In genomic region chr15:52021128-52021671, GRCh38 we compare ENCODE assay signal across 8 cellular contexts. TPM values are rescaled to one million over a fixed set of nuclear protein-coding genes. Genes with fewer than 3 reads are reported as not detected.
A peak's percentile ranks its signal among the peaks of the same experiment; 100 is the strongest.
DNase-seq lines count a peak whose midpoint lies in the region; ATAC-seq, FAIRE-seq and TF ChIP-seq lines count a peak whose summit lies in the region.

No MANE protein-coding gene starts in this region.

- no TSS peak for BruUV-seq in HepG2 (replicated peaks; lab: Mats Ljungman, UMichigan)

- CTCF ChIA-PET in HepG2 (lab: Yijun Ruan, JAX; ENCODE audit: low intra/inter-chr PET ratio, low total read pairs), result no interaction called here

- peak in 1 of 2 experiments; percentile 48; a peak in 1 of 4 replicates for TF ChIP-seq POLR2A in HepG2 (IDR thresholded peaks at IDR 0.05; ENCODE audit: insufficient read depth in 1 of 2, low read depth in 2 of 2, low read length in 2 of 2)

- TF ChIP-seq EP300 in HepG2 (IDR thresholded peaks at IDR 0.05; ENCODE audit: low read depth in 2 of 2, low read length in 2 of 2), result no peak
- no peak for TF ChIP-seq EP300 in HepG2 (CRISPR knock-in tag; IDR thresholded peaks at IDR 0.05; ENCODE audit: borderline replicate concordance)

- no peaks in the 10 kb centered on the region for H3K9me3 ChIP-seq in HepG2 (ENCODE audit: low read length)

- TF ChIP-seq RAD21 in HepG2 (CRISPR knock-in tag; IDR thresholded peaks at IDR 0.05), result no peak

- WGBS in HepG2 (ENCODE audit: low lambda C conversion rate), result 0% methylated on average over 4 of the region's 4 CpGs

- in situ Hi-C loops in KBM-7 (cut with MboI; ENCODE audit: low pct_unique_long_range_greater_than_20kb, low sequenced_read_pairs), result no loop called here
- in situ Hi-C loops in HepG2 (cut with HindIII; ENCODE audit: extremely low pct_ligation_motif_present, low pct_unique_long_range_greater_than_20kb), result no loop called here

- peak overlapping the region; percentile 62 to 99 (median 77) for H3K4me3 ChIP-seq in HepG2 (replicated peaks in 1 of 3; ENCODE audit: insufficient read depth in 1 of 3, low read depth in 2 of 3, low read length in 3 of 3)

- H3K36me3 ChIP-seq in HepG2 (replicated peaks in 1 of 2; ENCODE audit: control insufficient read depth in 1 of 2, insufficient read depth in 2 of 2, low read length in 2 of 2), result no peaks in the 10 kb centered on the region; a peak in 2 of 5 replicates

- peak overlapping the region; percentile 99 for H3K9ac ChIP-seq in HepG2 (ENCODE audit: insufficient read depth, low read depth, low read length)

- peaks cover 39% of the 10 kb centered on the region for H4K20me1 ChIP-seq in HepG2 (ENCODE audit: insufficient read depth, low read length)

- no peak overlapping the region for H2AFZ ChIP-seq in HepG2 (ENCODE audit: low read length)

- DNase-seq in GM03348 (ENCODE audit: low spot score), result peak; percentile 83
- peak; percentile 78 for DNase-seq in KBM-7
- DNase-seq in central memory CD4-positive, alpha-beta T cell, result peak; percentile 42
- DNase-seq in HepG2 (ENCODE audit: low spot score), result peak; percentile 74
- DNase-seq in stimulated activated CD4-positive, alpha-beta T cell treated with anti-CD3 and anti-CD28 coated beads, TNF-alpha, amount 100 ng/mL, for 1 hour (ENCODE audit: low read depth in 3 of 3, low spot score in 1 of 3), result peak in 2 of 3 donors; percentile 24 to 29
- DNase-seq in NCI-H446 treated with DMSO at 0.1 percent for 48 hours (lab: John Stamatoyannopoulos, UW), result no peak

- TF ChIP-seq CTCF in VCaP (conservative IDR thresholded peaks at IDR 0.05) (peak; percentile 16; the same call in 1 of the 2 replicates), HepG2 (CRISPR knock-in tag; IDR thresholded peaks at IDR 0.05) (no peak)

- peaks cover 71% of the 10 kb centered on the region for H3K79me2 ChIP-seq in HepG2 (ENCODE audit: insufficient read depth, low read length)

- ATAC-seq in HepG2, result no peak
- no peak for ATAC-seq in HG03520 (IDR thresholded peaks at IDR 0.05; ENCODE audit: unreplicated experiment)

- H3K27ac ChIP-seq in VCaP (peak overlapping the region; percentile 96), HepG2 (ENCODE audit: extremely low read length, insufficient read depth, low read length) (peak overlapping the region; percentile 99)

- no peaks in the 10 kb centered on the region; a peak in 1 of 5 replicates for H3K27me3 ChIP-seq in HepG2 (ENCODE audit: control insufficient read depth in 1 of 2, insufficient read depth in 2 of 2, low read length in 2 of 2)

- peaks cover 61% of the 10 kb centered on the region for H3K4me1 ChIP-seq in HepG2 (ENCODE audit: insufficient read depth, low read length)

- POLR2A ChIA-PET in HepG2 (lab: Yijun Ruan, JAX), result interaction anchor here (0.8 to 2.9 kb wide), 8 partner anchors 11 to 113 kb away, joined by 4 to 36 read pairs (median 6); partner anchors contain the start of gene LEO1

- FAIRE-seq in HepG2 (lab: Jason Lieb, UNC), result no peak

- H3K4me2 ChIP-seq in HepG2 (ENCODE audit: low read depth, low read length), result peak overlapping the region; percentile 96

- intact Hi-C loops in HepG2 (cut with micrococcal nuclease; ENCODE audit: unreplicated experiment), result loop anchor here (2.0 kb wide), 2 partner anchors 38 to 58 kb away; no protein-coding TSS in a partner anchor

TF ChIP-seq in HepG2, 621 proteins besides CTCF, POLR2A, EP300 and RAD21 (continues in another document):
- TF ChIP-seq ZNF605 (CRISPR knock-in tag; IDR thresholded peaks at IDR 0.05) (no peak), ZNF543 (CRISPR knock-in tag; IDR thresholded peaks at IDR 0.05) (no peak), KLF15 (CRISPR knock-in tag; IDR thresholded peaks at IDR 0.05; ENCODE audit: borderline replicate concordance) (no peak), FOSL1 (CRISPR knock-in tag; IDR thresholded peaks at IDR 0.05; ENCODE audit: borderline replicate concordance) (peak; percentile 68; the same call in 1 of the 2 replicates), MIER3 (CRISPR knock-in tag; IDR thresholded peaks at IDR 0.05; ENCODE audit: borderline replicate concordance) (no peak), RFXANK (CRISPR knock-in tag; IDR thresholded peaks at IDR 0.05) (no peak), ZNF773 (CRISPR knock-in tag; IDR thresholded peaks at IDR 0.05; ENCODE audit: borderline replicate concordance) (no peak), MAF1 (CRISPR knock-in tag; IDR thresholded peaks at IDR 0.05; ENCODE audit: borderline replicate concordance) (no peak), RBFOX2 (IDR thresholded peaks at IDR 0.05; ENCODE audit: low read depth, low read length) (peak; percentile 26; the same call in 1 of the 2 replicates), MAZ (IDR thresholded peaks at IDR 0.05; ENCODE audit: borderline replicate concordance, low read depth, low read length) (no peak), MAZ (CRISPR knock-in tag; IDR thresholded peaks at IDR 0.05; ENCODE audit: low read depth) (no peak), ETV5 (CRISPR knock-in tag; IDR thresholded peaks at IDR 0.05; ENCODE audit: borderline replicate concordance) (no peak), MTA1 (CRISPR knock-in tag; IDR thresholded peaks at IDR 0.05; ENCODE audit: borderline replicate concordance) (no peak), PPARG (CRISPR knock-in tag; conservative IDR thresholded peaks at IDR 0.05) (no peak), ZBTB14 (CRISPR knock-in tag; IDR thresholded peaks at IDR 0.05) (no peak), PCBP1 (IDR thresholded peaks at IDR 0.05; ENCODE audit: borderline replicate concordance, low read depth, low read length) (no peak), YEATS2 (CRISPR knock-in tag; IDR thresholded peaks at IDR 0.05; ENCODE audit: borderline replicate concordance) (no peak), CEBPB (IDR thresholded peaks at IDR 0.05; ENCODE audit: borderline replicate concordance, low read depth, low read length) (peak; percentile 44; the same call in 1 of the 2 replicates), ZNF274 (CRISPR knock-in tag; IDR thresholded peaks at IDR 0.05) (no peak)

RNA-seq across cellular contexts. Expression of gene MAPK6, which starts 2.2 kb away (rescaled TPM):
- total RNA-seq in HepG2 (2016; rRNA removed; fragmentation: Illumina TruSeq; extraction: Trizol), result 99.7 and 188 TPM in 2 replicates
- 19.1 and 23.2 TPM in 2 replicates for total RNA-seq in HepG2 (2016; cell fraction: cytosol; rRNA removed; fragmentation: Illumina TruSeq; extraction: Trizol; ENCODE audit: low read depth)
- total RNA-seq in HepG2 (2016; cell fraction: insoluble cytoplasmic fraction; rRNA removed; fragmentation: Illumina TruSeq; extraction: Trizol), result 102 and 181 TPM in 2 replicates
- 106 and 120 TPM in 2 replicates for total RNA-seq in HepG2 (2016; cell fraction: membrane; rRNA removed; fragmentation: Illumina TruSeq; extraction: Trizol)
- total RNA-seq in HepG2 (2016; cell fraction: nucleus; rRNA removed; fragmentation: Illumina TruSeq; extraction: Trizol), result 59.2 and 61.8 TPM in 2 replicates
- 72.5 and 89.5 TPM in 2 replicates for polyA plus RNA-seq in HepG2 (2011; rRNA removed)
- polyA plus RNA-seq in HepG2 (2011; cell fraction: cytosol; rRNA removed), result 38.7 and 59.9 TPM in 2 replicates
- polyA plus RNA-seq in HepG2 (2011; cell fraction: nucleus; rRNA removed), result 17.3 and 27.5 TPM in 2 replicates
- polyA plus RNA-seq in HepG2 (2012), result 88.0 and 112 TPM in 2 replicates
- 10.3 and 11.1 TPM in 2 replicates for polyA plus RNA-seq in HepG2 (2016; cell fraction: cytosol; fragmentation: Illumina TruSeq; extraction: Trizol; ENCODE audit: low read depth)
- 125 and 127 TPM in 2 replicates for polyA plus RNA-seq in HepG2 (2016; cell fraction: insoluble cytoplasmic fraction; fragmentation: Illumina TruSeq; extraction: Trizol; ENCODE audit: low read depth)
- 48.4 and 51.8 TPM in 2 replicates for polyA plus RNA-seq in HepG2 (2016; cell fraction: membrane; fragmentation: Illumina TruSeq; extraction: Trizol; ENCODE audit: low read depth)
- polyA plus RNA-seq in HepG2 (2016; cell fraction: nucleus; fragmentation: Illumina TruSeq; extraction: Trizol; ENCODE audit: insufficient read depth, low read depth), result 46.4 and 50.6 TPM in 2 replicates
- 21.4 and 67.1 TPM in 2 replicates for polyA minus RNA-seq in HepG2 (2011; rRNA and poly(A)+ RNA removed; ENCODE audit: low replicate concordance)
- polyA minus RNA-seq in HepG2 (2011; cell fraction: cytosol; rRNA and poly(A)+ RNA removed), result 105 and 119 TPM in 2 replicates
- polyA minus RNA-seq in HepG2 (2011; cell fraction: nucleus; rRNA and poly(A)+ RNA removed), result 83.8 and 92.4 TPM in 2 replicates

RNA-seq across cellular contexts. Expression of gene LEO1, which starts 49.6 kb away (rescaled TPM):
- total RNA-seq in HepG2 (2016; rRNA removed; fragmentation: Illumina TruSeq; extraction: Trizol), result 60.3 and 103 TPM in 2 replicates
- 5.4 and 6.7 TPM in 2 replicates for total RNA-seq in HepG2 (2016; cell fraction: cytosol; rRNA removed; fragmentation: Illumina TruSeq; extraction: Trizol; ENCODE audit: low read depth)
- total RNA-seq in HepG2 (2016; cell fraction: insoluble cytoplasmic fraction; rRNA removed; fragmentation: Illumina TruSeq; extraction: Trizol), result 59.6 and 98.8 TPM in 2 replicates
- total RNA-seq in HepG2 (2016; cell fraction: membrane; rRNA removed; fragmentation: Illumina TruSeq; extraction: Trizol), result 11.8 and 15.6 TPM in 2 replicates
- 31.2 and 37.2 TPM in 2 replicates for total RNA-seq in HepG2 (2016; cell fraction: nucleus; rRNA removed; fragmentation: Illumina TruSeq; extraction: Trizol)
- 14.8 and 17.0 TPM in 2 replicates for polyA plus RNA-seq in HepG2 (2011; rRNA removed)
- polyA plus RNA-seq in HepG2 (2011; cell fraction: cytosol; rRNA removed), result 5.5 and 8.8 TPM in 2 replicates
- polyA plus RNA-seq in HepG2 (2011; cell fraction: nucleus; rRNA removed), result 6.2 and 9.5 TPM in 2 replicates
- 53.1 and 82.9 TPM in 2 replicates for polyA plus RNA-seq in HepG2 (2012)
- polyA plus RNA-seq in HepG2 (2016; cell fraction: cytosol; fragmentation: Illumina TruSeq; extraction: Trizol; ENCODE audit: low read depth), result 1.7 and 2.5 TPM in 2 replicates
- polyA plus RNA-seq in HepG2 (2016; cell fraction: insoluble cytoplasmic fraction; fragmentation: Illumina TruSeq; extraction: Trizol; ENCODE audit: low read depth), result 95.3 and 96.1 TPM in 2 replicates
- 3.5 and 5.3 TPM in 2 replicates for polyA plus RNA-seq in HepG2 (2016; cell fraction: membrane; fragmentation: Illumina TruSeq; extraction: Trizol; ENCODE audit: low read depth)
- polyA plus RNA-seq in HepG2 (2016; cell fraction: nucleus; fragmentation: Illumina TruSeq; extraction: Trizol; ENCODE audit: insufficient read depth, low read depth), result 34.7 and 39.3 TPM in 2 replicates
- polyA minus RNA-seq in HepG2 (2011; rRNA and poly(A)+ RNA removed; ENCODE audit: low replicate concordance), result 4.3 TPM in 2 replicates
- 14.5 and 17.0 TPM in 2 replicates for polyA minus RNA-seq in HepG2 (2011; cell fraction: cytosol; rRNA and poly(A)+ RNA removed)
- 22.8 and 38.7 TPM in 2 replicates for polyA minus RNA-seq in HepG2 (2011; cell fraction: nucleus; rRNA and poly(A)+ RNA removed)
